ENCODE assay signal across 8 cellular contexts in the genomic region with DNA sequence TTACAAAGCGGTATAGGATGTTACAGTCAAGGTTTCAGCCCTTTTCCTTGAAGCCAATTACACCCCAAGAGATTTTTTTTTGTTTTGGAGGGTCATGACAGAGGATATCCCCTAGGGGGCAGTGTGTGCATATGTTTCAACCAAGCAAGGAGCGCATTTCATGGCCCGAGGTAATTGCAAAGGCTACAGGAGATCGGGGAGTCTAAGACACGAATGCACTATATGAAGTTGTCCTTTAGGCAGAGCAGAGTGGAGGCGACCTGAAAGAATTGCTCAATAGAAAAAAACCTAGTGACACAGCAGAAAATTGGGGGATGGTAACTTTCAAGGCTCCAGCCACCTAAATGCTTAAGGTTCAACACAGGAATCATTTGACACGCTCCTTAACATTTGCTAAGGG.
A peak's percentile ranks its signal among the peaks of the same experiment; 100 is the strongest.
DNase-seq lines count a peak whose midpoint lies in the region; ATAC-seq and TF ChIP-seq lines count a peak whose summit lies in the region.

No MANE protein-coding gene starts in this region.

- TF ChIP-seq CTCF in esophagus squamous epithelium (IDR thresholded peaks at IDR 0.05) = peak; percentile 47 to 92 (median 87)
- TF ChIP-seq CTCF in nephron (IDR thresholded peaks at IDR 0.05; ENCODE audit: unreplicated experiment in 3 of 3) = peak; percentile 88
- peak; percentile 87 for TF ChIP-seq CTCF in thoracic aorta (IDR thresholded peaks at IDR 0.05)

- WGBS in esophagus squamous epithelium, 2 donors = 13 to 15% methylated on average over 7 of the region's 7 CpGs

- peak overlapping the region in 2 of 3 experiments; percentile 7 to 32 for H3K27ac Mint-ChIP-seq in nephron

- TF ChIP-seq POLR2A in esophagus squamous epithelium (IDR thresholded peaks at IDR 0.05) = no peak

- peaks cover 8% of the 10 kb centered on the region for H3K4me1 Mint-ChIP-seq in nephron

- H3K27me3 Mint-ChIP-seq in nephron (ENCODE audit: low read depth) = peaks cover 14% of the 10 kb centered on the region

- intact Hi-C loops in esophagus squamous epithelium (cut with DNase I) = loop anchor here (5.0 kb wide), 1 partner anchor 362 kb away; no protein-coding TSS in a partner anchor

- no peak overlapping the region for H3K4me3 ChIP-seq in esophagus squamous epithelium
- no peak overlapping the region for H3K4me3 ChIP-seq in thoracic aorta

- H3K27me3 ChIP-seq in esophagus squamous epithelium = no peaks in the 10 kb centered on the region
- no peaks in the 10 kb centered on the region for H3K27me3 ChIP-seq in thoracic aorta (replicated peaks; ENCODE audit: insufficient read depth)

- H3K9me3 ChIP-seq in esophagus squamous epithelium (no peaks in the 10 kb centered on the region), thoracic aorta (no peaks in the 10 kb centered on the region)

- peaks cover 5 to 10% (median 6%) of the 10 kb centered on the region in 3 donors for H3K4me1 ChIP-seq in esophagus squamous epithelium
- peaks cover 3 to 7% of the 10 kb centered on the region in 2 donors for H3K4me1 ChIP-seq in thoracic aorta (ENCODE audit: control insufficient read depth in 1 of 2, low read depth in 2 of 2)

- H3K27ac ChIP-seq in esophagus squamous epithelium (no peak overlapping the region), thoracic aorta (no peak overlapping the region)

- H3K36me3 ChIP-seq in esophagus squamous epithelium (no peaks in the 10 kb centered on the region), thoracic aorta (no peaks in the 10 kb centered on the region)

- no peak overlapping the region for H3K4me3 Mint-ChIP-seq in nephron

- H3K36me3 Mint-ChIP-seq in nephron (ENCODE audit: low read depth) = no peaks in the 10 kb centered on the region

- ATAC-seq in GM21526 (IDR thresholded peaks at IDR 0.05; ENCODE audit: low FRiP score, unreplicated experiment) (peak; percentile 87), thoracic aorta (ENCODE audit: insufficient number of reproducible peaks, low FRiP score, low read depth) (peak; percentile 69)

- peak; percentile 81 for DNase-seq in DMS53 treated with DMSO at 0.1 percent for 48 hours (lab: John Stamatoyannopoulos, UW; ENCODE audit: unreplicated experiment)
- DNase-seq in HuH-7.5 (ENCODE audit: low spot score) = peak; percentile 51
- DNase-seq in NOMO-1 treated with dmso at 0.1 percent for 144 hours (lab: John Stamatoyannopoulos, UW; ENCODE audit: unreplicated experiment) = peak; percentile 48
- peak; percentile 31 for DNase-seq in activated T-cell treated with anti-CD3 and anti-CD28 coated beads for 1 hour (ENCODE audit: low read depth)
- DNase-seq in esophagus squamous epithelium (lab: John Stamatoyannopoulos, UW) = no peak
- no peak for DNase-seq in thoracic aorta (ENCODE audit: low spot score)

- H3K9me3 Mint-ChIP-seq in nephron = no peaks in the 10 kb centered on the region

Comparison
In these comparisons a context has a peak if more than half of its experiments do, and no peak if none do; other contexts are left out.
1. DNase-seq: peak in DMS53 treated with DMSO at 0.1 percent for 48 hours (single experiment), HuH-7.5 (single experiment), NOMO-1 treated with dmso at 0.1 percent for 144 hours (single experiment) and activated T-cell treated with anti-CD3 and anti-CD28 coated beads for 1 hour (single experiment); none in esophagus squamous epithelium (single experiment) and thoracic aorta (single experiment).
2. Peak in every context shown above with its lines, with median percentiles within 50 percentile points of each other: CTCF ChIP-seq.